In genomic region chr15:58512522-58512921, GRCh38 we compare ENCODE assay signal across 31 cellular contexts.
"Had no signal": no experiment of that assay in that cellular context is flagged by ENCODE, and none has a peak within 500 bp of the region (broad histone marks: within the 10 kb centered on the region; RNA-seq: fewer than 3 reads in every experiment).

No MANE protein-coding gene starts in this region.

- H3K4me3 Mint-ChIP-seq: immature natural killer cell; mesothelial cell of epicardium; natural killer cell treated with Interleukin-12 subunit alpha and Interleukin-12 subunit beta and Interleukin-15 and Interleukin-18, amount 100 ng/mL, for 72 hours; neural crest cell; stimulated activated effector memory CD8-positive, alpha-beta T cell treated with anti-CD3 and anti-CD28 coated beads, Interleukin-12 subunit alpha, Interleukin-12 subunit beta, amount 100 ng/mL, for 72 hours; stimulated activated naive CD8-positive, alpha-beta T cell treated with anti-CD3 and anti-CD28 coated beads, Interleukin-15, Interleukin-2, amounts not matched to agents 100 ng/mL and 50 ng/mL, for 24 hours had no signal

- ATAC-seq: heart left ventricle; left cardiac atrium; left lung; lower lobe of right lung; naive thymus-derived CD4-positive, alpha-beta T cell; natural killer cell treated with Interleukin-12 subunit alpha and Interleukin-12 subunit beta and Interleukin-15 and Interleukin-18, amount 100 ng/mL, for 72 hours; stimulated activated effector memory CD8-positive, alpha-beta T cell treated with anti-CD3 and anti-CD28 coated beads, Interleukin-12 subunit alpha, Interleukin-12 subunit beta, amount 100 ng/mL, for 72 hours; upper lobe of right lung had no signal

- H3K4me1 ChIP-seq: lower lobe of right lung, parathyroid adenoma, tibial artery, upper lobe of right lung had no signal

- H3K27me3 ChIP-seq: heart left ventricle, left lung, neutrophil, right atrium auricular region, suprapubic skin, tibial artery, upper lobe of right lung had no signal

- FAIRE-seq: islet of Langerhans, urothelium cell line had no signal

- H3K9me3 ChIP-seq: left lung, lower lobe of right lung, neutrophil, right atrium auricular region, suprapubic skin, thoracic aorta, tibial artery, upper lobe of right lung had no signal

- DNase-seq: heart left ventricle; hypothalamus; immature natural killer cell; left cardiac atrium; left lung; lower lobe of right lung; mammary epithelial cell; mesendoderm; naive thymus-derived CD4-positive, alpha-beta T cell; occipital lobe; stimulated activated CD4-positive, alpha-beta T cell treated with anti-CD3 and anti-CD28 coated beads, Interleukin-12 subunit alpha, Interleukin-12 subunit beta, amount 100 ng/mL, for 4 hours; stimulated activated CD4-positive, alpha-beta T cell treated with anti-CD3 and anti-CD28 coated beads, Interleukin-15, amount 100 ng/mL, for 24 hours; stimulated activated CD4-positive, alpha-beta T cell treated with anti-CD3 and anti-CD28 coated beads, Interleukin-2, amount 100 ng/mL, for 24 hours; stimulated activated CD4-positive, alpha-beta T cell treated with anti-CD3 and anti-CD28 coated beads, Interleukin-4, amount 100 ng/mL, for 1 hour; stimulated activated naive CD4-positive, alpha-beta T cell; tibial artery; trophoblast cell; upper lobe of right lung had no signal

- H3K27ac Mint-ChIP-seq: mesothelial cell of epicardium; stimulated activated effector memory CD8-positive, alpha-beta T cell treated with anti-CD3 and anti-CD28 coated beads, Interleukin-12 subunit alpha, Interleukin-12 subunit beta, amount 100 ng/mL, for 72 hours; stimulated activated naive CD8-positive, alpha-beta T cell treated with anti-CD3 and anti-CD28 coated beads, Interleukin-15, Interleukin-2, amounts not matched to agents 100 ng/mL and 50 ng/mL, for 24 hours had no signal

- H3K27ac ChIP-seq: heart left ventricle, left lung, lower lobe of right lung, neutrophil, parathyroid adenoma, right atrium auricular region, skin epidermis, suprapubic skin, thoracic aorta, tibial artery, upper lobe of right lung had no signal

- H3K9ac ChIP-seq: parathyroid adenoma had no signal

- H2AFZ ChIP-seq: parathyroid adenoma had no signal

- H3K27me3 Mint-ChIP-seq: naive thymus-derived CD4-positive, alpha-beta T cell; stimulated activated naive CD8-positive, alpha-beta T cell treated with anti-CD3 and anti-CD28 coated beads, Interleukin-15, Interleukin-2, amounts not matched to agents 100 ng/mL and 50 ng/mL, for 24 hours had no signal

- H3K4me3 ChIP-seq: heart left ventricle, left lung, lower lobe of right lung, right atrium auricular region, skin epidermis, suprapubic skin, thoracic aorta, tibial artery, upper lobe of right lung had no signal

- H3K36me3 Mint-ChIP-seq: mesothelial cell of epicardium; stimulated activated effector memory CD8-positive, alpha-beta T cell treated with anti-CD3 and anti-CD28 coated beads, Interleukin-12 subunit alpha, Interleukin-12 subunit beta, amount 100 ng/mL, for 72 hours had no signal

- H3K79me2 ChIP-seq: parathyroid adenoma had no signal

- H3K36me3 ChIP-seq: heart left ventricle, left lung, lower lobe of right lung, neutrophil, right atrium auricular region, suprapubic skin, thoracic aorta, tibial artery, upper lobe of right lung had no signal
